Comparison of ENCODE assay signal across 11 cellular contexts in genomic region chr1:183278736-183279591, GRCh38.
A peak's percentile ranks its signal among the peaks of the same experiment; 100 is the strongest.
DNase-seq lines count a peak whose midpoint lies in the region; ATAC-seq and TF ChIP-seq lines count a peak whose summit lies in the region.
"Had no signal": no experiment of that assay in that cellular context is flagged by ENCODE, and none has a peak within 500 bp of the region (broad histone marks: within the 10 kb centered on the region; RNA-seq: fewer than 3 reads in every experiment).

No MANE protein-coding gene starts in this region.

- H3K4me3 ChIP-seq in AG04450 (ENCODE audit: low read depth, low read length) (no peak overlapping the region), HUES48 (ENCODE audit: low read depth, low read length) (no peak overlapping the region), breast epithelium (no peak overlapping the region), lower lobe of right lung (no peak overlapping the region)

- peak overlapping the region; percentile 88 for H3K27ac ChIP-seq in AG04450 (ENCODE audit: low read depth, low read length)
- peak overlapping the region; percentile 87 for H3K27ac ChIP-seq in HUES48 (ENCODE audit: low read depth, low read length)
- peak overlapping the region; percentile 52 to 77 for H3K27ac ChIP-seq in breast epithelium
- H3K27ac ChIP-seq in lower lobe of right lung, result peak overlapping the region; percentile 74
- H3K27ac ChIP-seq: KMS-11 had no signal

- no peaks in the 10 kb centered on the region for H3K9me3 ChIP-seq in AG04450 (ENCODE audit: control insufficient read depth, insufficient read depth, low read length)
- no peaks in the 10 kb centered on the region for H3K9me3 ChIP-seq in HUES48 (ENCODE audit: control insufficient read depth, insufficient read depth, low read length)
- H3K9me3 ChIP-seq in breast epithelium, result no peaks in the 10 kb centered on the region
- no peaks in the 10 kb centered on the region for H3K9me3 ChIP-seq in lower lobe of right lung

- no peak for TF ChIP-seq CTCF in AG04450 (IDR thresholded peaks at IDR 0.05; ENCODE audit: low read depth, low read length)
- no peak for TF ChIP-seq CTCF in breast epithelium (IDR thresholded peaks at IDR 0.05)
- no peak for TF ChIP-seq CTCF in lower lobe of right lung (IDR thresholded peaks at IDR 0.05)

- intact Hi-C loops in breast epithelium (cut with DNase I; ENCODE audit: low total_unique reads), result no loop called here
- intact Hi-C loops in lower lobe of right lung (cut with DNase I), result no loop called here

- H3K4me1 ChIP-seq in HUES48 (ENCODE audit: control insufficient read depth, insufficient read depth, low read length), result peaks cover 25% of the 10 kb centered on the region
- H3K4me1 ChIP-seq in breast epithelium, result peaks cover 4 to 13% of the 10 kb centered on the region in 2 donors
- peaks cover 44% of the 10 kb centered on the region for H3K4me1 ChIP-seq in lower lobe of right lung

- no peak for ATAC-seq in lower lobe of right lung
- ATAC-seq in GM18511 (IDR thresholded peaks at IDR 0.05; ENCODE audit: unreplicated experiment), result no peak

- DNase-seq in AG04450 (ENCODE audit: low read depth, low spot score) (no peak), breast epithelium (ENCODE audit: low spot score in 2 of 2) (no peak), lower lobe of right lung (no peak), cerebellar nuclear complex (lab: John Stamatoyannopoulos, UW) (no peak)
- no peak for DNase-seq in NK-92 treated with Interleukin-12 subunit alpha and Interleukin-12 subunit beta, amount 100 ng/mL, for 24 hours (lab: John Stamatoyannopoulos, UW)
- DNase-seq in activated CD4-positive, alpha-beta T cell treated with anti-CD3 and anti-CD28 coated beads, Interleukin-2, amount 50 U/mL, for 4 hours, result no peak
- DNase-seq: activated B cell treated with CpG ODN at 0.5 μM for 24 hours; stimulated activated CD4-positive, alpha-beta T cell treated with anti-CD3 and anti-CD28 coated beads, Interleukin-15, amount 100 ng/mL, for 24 hours had no signal

- POLR2A ChIA-PET in AG04450 (lab: Yijun Ruan, JAX), result interaction anchor here (1.0 to 1.6 kb wide), 2 partner anchors 11 to 316 kb away, joined by 4 read pairs; no protein-coding TSS in a partner anchor

- H3K27me3 ChIP-seq in AG04450 (ENCODE audit: control insufficient read depth, insufficient read depth, low read length) (no peaks in the 10 kb centered on the region), HUES48 (ENCODE audit: control insufficient read depth, insufficient read depth, low read length) (no peaks in the 10 kb centered on the region), breast epithelium (no peaks in the 10 kb centered on the region), lower lobe of right lung (ENCODE audit: low read depth) (no peaks in the 10 kb centered on the region)

- no peak overlapping the region for H3K9ac ChIP-seq in HUES48 (ENCODE audit: low read depth, low read length)
- H3K9ac ChIP-seq: KMS-11 had no signal

- no peak for TF ChIP-seq POLR2A in breast epithelium (IDR thresholded peaks at IDR 0.05)

- CTCF ChIA-PET in AG04450 (lab: Charles Lee), result interaction anchor here (1.0 to 3.5 kb wide), 4 partner anchors 11 to 317 kb away, joined by 6 to 27 read pairs (median 12); no protein-coding TSS in a partner anchor

- H3K36me3 ChIP-seq in HUES48 (ENCODE audit: control insufficient read depth, insufficient read depth, low read length), result no peaks in the 10 kb centered on the region
- no peaks in the 10 kb centered on the region for H3K36me3 ChIP-seq in breast epithelium
- no peaks in the 10 kb centered on the region for H3K36me3 ChIP-seq in lower lobe of right lung
